18 cellular contexts compared by ENCODE assay signal in the genomic region with DNA sequence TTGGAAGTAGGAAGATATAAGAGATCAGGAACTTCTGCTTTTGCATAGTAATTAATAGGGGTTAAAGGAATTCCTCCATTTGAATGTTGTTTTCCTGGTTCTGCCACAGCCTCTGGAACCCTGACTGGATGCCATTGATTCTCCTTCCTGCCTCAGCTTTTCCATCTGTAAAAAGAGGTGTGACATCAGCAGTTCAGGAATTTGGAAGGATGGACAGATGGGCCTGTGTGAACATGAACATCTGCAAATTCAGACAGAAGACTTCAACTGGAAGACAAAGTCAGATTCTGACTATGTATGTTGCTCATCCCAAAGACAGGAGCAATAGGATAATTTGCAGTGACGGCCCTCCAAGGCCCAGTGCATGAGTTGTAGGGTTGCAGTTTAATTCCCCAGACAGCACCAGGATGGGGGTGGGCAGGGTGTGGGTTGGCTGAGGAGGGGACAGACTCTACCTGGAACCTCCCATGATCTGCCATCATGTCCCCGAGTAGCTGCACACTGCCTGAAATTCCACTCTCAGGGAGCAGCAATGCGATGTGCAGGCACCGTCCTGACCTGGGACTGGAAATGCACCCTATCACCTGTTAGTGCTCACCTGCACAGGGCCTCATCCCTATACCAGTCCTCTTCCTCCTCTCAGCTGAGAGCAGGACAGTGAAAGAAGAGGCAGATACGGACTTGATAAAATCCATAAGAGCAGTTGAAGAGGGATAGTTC.
A peak's percentile ranks its signal among the peaks of the same experiment; 100 is the strongest.
DNase-seq lines count a peak whose midpoint lies in the region; ATAC-seq, FAIRE-seq and TF ChIP-seq lines count a peak whose summit lies in the region.
"Had no signal": no experiment of that assay in that cellular context is flagged by ENCODE, and none has a peak within 500 bp of the region (broad histone marks: within the 10 kb centered on the region; RNA-seq: fewer than 3 reads in every experiment).

No MANE protein-coding gene starts in this region.

- in situ Hi-C loops in GM13977 (cut with MboI; ENCODE audit: low pct_unique_long_range_greater_than_20kb, low sequenced_read_pairs, unreplicated experiment) = no loop called here

- H3K4me1 ChIP-seq in trophoblast cell (ENCODE audit: control insufficient read depth in 1 of 2, insufficient read depth in 2 of 2, low read length in 2 of 2) = peaks cover 47% of the 10 kb centered on the region in 2 experiments
- H3K4me1 ChIP-seq in Peyer's patch = no peaks in the 10 kb centered on the region

- peak overlapping the region; percentile 12 for H3K14ac ChIP-seq in trophoblast cell (ENCODE audit: low read length)

- H3K4me3 Mint-ChIP-seq in activated naive CD8-positive, alpha-beta T cell = no peak overlapping the region
- H3K4me3 Mint-ChIP-seq in activated naive CD8-positive, alpha-beta T cell treated with anti-CD3 and anti-CD28 coated beads, Interleukin-2, amount 50 U/mL, for 24 hours = no peak overlapping the region

- H2BK12ac ChIP-seq in trophoblast cell (ENCODE audit: low read length) = peak overlapping the region; percentile 4

- WGBS in trophoblast cell (ENCODE audit: extremely low coverage, insufficient coverage, insufficient read length) = no CpG with 5 or more reads among the region's 5 CpGs

- peak overlapping the region; percentile 54 for H2BK5ac ChIP-seq in trophoblast cell (ENCODE audit: low read depth, low read length, poor library complexity)

- DNase-seq in activated naive CD8-positive, alpha-beta T cell treated with anti-CD3 and anti-CD28 coated beads, Interleukin-2, amount 50 U/mL, for 24 hours = no peak
- DNase-seq in GM13977 (ENCODE audit: low spot score) (peak; percentile 2), bronchial epithelial cell (ENCODE audit: low read depth) (peak; percentile 94), trophoblast cell (peak; percentile 90 to 96), NCI-H2171 treated with DMSO at 0.1 percent for 48 hours (lab: John Stamatoyannopoulos, UW) (no peak), GM12892 (ENCODE audit: insufficient read length) (no peak), Peyer's patch (no peak)
- DNase-seq: 8988T, KBM-7, NCI-H1092, NCI-H446 treated with DMSO at 0.1 percent for 48 hours, NCI-H774, Right ventricle myocardium superior had no signal

- H3K79me2 ChIP-seq in trophoblast cell (ENCODE audit: control insufficient read depth, insufficient read depth, low read length, poor library complexity) = peaks cover 11% of the 10 kb centered on the region

- no peak overlapping the region for H2AFZ ChIP-seq in trophoblast cell (ENCODE audit: insufficient read depth, low read length, poor library complexity)
- H2AFZ ChIP-seq: PC-9 had no signal

- H3K9me3 Mint-ChIP-seq in activated naive CD8-positive, alpha-beta T cell (ENCODE audit: low read depth) = no peaks in the 10 kb centered on the region
- peaks cover 4% of the 10 kb centered on the region for H3K9me3 Mint-ChIP-seq in activated naive CD8-positive, alpha-beta T cell treated with anti-CD3 and anti-CD28 coated beads, Interleukin-2, amount 50 U/mL, for 24 hours

- TF ChIP-seq CTCF in GM13977 (IDR thresholded peaks at IDR 0.05; ENCODE audit: extremely low read depth, insufficient read depth, missing control alignments) (no peak), bronchial epithelial cell (IDR thresholded peaks at IDR 0.05; ENCODE audit: insufficient read depth, low read length, severe bottlenecking) (no peak), Peyer's patch (IDR thresholded peaks at IDR 0.05) (no peak)

- H3K9me3 ChIP-seq in trophoblast cell (ENCODE audit: insufficient read depth, low read depth, low read length) = peaks cover 6% of the 10 kb centered on the region
- H3K9me3 ChIP-seq in Peyer's patch = no peaks in the 10 kb centered on the region
- H3K9me3 ChIP-seq: SK-N-SH had no signal

- no peak overlapping the region for H3K23ac ChIP-seq in trophoblast cell (ENCODE audit: low read length)

- peak overlapping the region; percentile 4 for H3K18ac ChIP-seq in trophoblast cell (ENCODE audit: low read length)

- no peaks in the 10 kb centered on the region for H3K36me3 Mint-ChIP-seq in activated naive CD8-positive, alpha-beta T cell
- H3K36me3 Mint-ChIP-seq in activated naive CD8-positive, alpha-beta T cell treated with anti-CD3 and anti-CD28 coated beads, Interleukin-2, amount 50 U/mL, for 24 hours (ENCODE audit: low read depth) = no peaks in the 10 kb centered on the region

- TF ChIP-seq POLR2A in GM12892 (IDR thresholded peaks at IDR 0.05; ENCODE audit: low read depth, low read length) (no peak), Peyer's patch (IDR thresholded peaks at IDR 0.05) (no peak)

- peaks cover 24% of the 10 kb centered on the region for H3K4me1 Mint-ChIP-seq in activated naive CD8-positive, alpha-beta T cell (ENCODE audit: low read depth)
- peaks cover 26% of the 10 kb centered on the region for H3K4me1 Mint-ChIP-seq in activated naive CD8-positive, alpha-beta T cell treated with anti-CD3 and anti-CD28 coated beads, Interleukin-2, amount 50 U/mL, for 24 hours

- no peak for ATAC-seq in activated naive CD8-positive, alpha-beta T cell treated with anti-CD3 and anti-CD28 coated beads, Interleukin-2, amount 50 U/mL, for 24 hours
- ATAC-seq: GM12878 had no signal

- H3K27ac Mint-ChIP-seq in activated naive CD8-positive, alpha-beta T cell = peak overlapping the region; percentile 10
- H3K27ac Mint-ChIP-seq in activated naive CD8-positive, alpha-beta T cell treated with anti-CD3 and anti-CD28 coated beads, Interleukin-2, amount 50 U/mL, for 24 hours = no peak overlapping the region

- peak overlapping the region; percentile 4 for H2AK5ac ChIP-seq in trophoblast cell (ENCODE audit: low read length)

- H4K91ac ChIP-seq in trophoblast cell (ENCODE audit: low read depth, low read length) = peak overlapping the region; percentile 96

- H4K8ac ChIP-seq in trophoblast cell (ENCODE audit: low read depth, low read length) = no peak overlapping the region

- H3K27ac ChIP-seq in trophoblast cell (ENCODE audit: low read depth, low read length) (peak overlapping the region; percentile 37), Peyer's patch (no peak overlapping the region)
- H3K27ac ChIP-seq: C4-2B, PC-9 had no signal

- no peak overlapping the region for H3K9ac ChIP-seq in trophoblast cell (ENCODE audit: low read length)
- H3K9ac ChIP-seq: SK-N-SH had no signal

- H3K27me3 ChIP-seq in bronchial epithelial cell (ENCODE audit: control insufficient read depth, insufficient read depth, low read length) (no peaks in the 10 kb centered on the region), trophoblast cell (ENCODE audit: insufficient read depth, low read length) (no peaks in the 10 kb centered on the region), Peyer's patch (no peaks in the 10 kb centered on the region)

- H3K36me3 ChIP-seq in bronchial epithelial cell (ENCODE audit: control insufficient read depth, insufficient read depth, low read length) (no peaks in the 10 kb centered on the region), trophoblast cell (ENCODE audit: control insufficient read depth in 1 of 2, insufficient read depth in 2 of 2, low read length in 2 of 2) (no peaks in the 10 kb centered on the region), Peyer's patch (no peaks in the 10 kb centered on the region)

- peak overlapping the region; percentile 9 for H2BK120ac ChIP-seq in trophoblast cell (ENCODE audit: insufficient read depth, low read length, poor library complexity)

- no peak overlapping the region for H3K4me2 ChIP-seq in trophoblast cell (ENCODE audit: low read length)
- H3K4me2 ChIP-seq: PC-9, SK-N-SH had no signal

- FAIRE-seq in bronchial epithelial cell (lab: Jason Lieb, UNC) (peak; percentile 43), GM12892 (lab: Jason Lieb, UNC) (no peak)
- FAIRE-seq: GM12878 had no signal

- H4K12ac ChIP-seq in trophoblast cell (ENCODE audit: low read depth, low read length) = no peak overlapping the region

- H3K79me1 ChIP-seq in trophoblast cell (ENCODE audit: low read length) = peaks cover 59% of the 10 kb centered on the region

- H3K4me3 ChIP-seq in bronchial epithelial cell (ENCODE audit: low read depth, low read length) (no peak overlapping the region), trophoblast cell (ENCODE audit: low read depth, low read length) (no peak overlapping the region), Peyer's patch (no peak overlapping the region)
- H3K4me3 ChIP-seq: GM12878, PC-9 had no signal

- no peaks in the 10 kb centered on the region for H3K27me3 Mint-ChIP-seq in activated naive CD8-positive, alpha-beta T cell
- no peaks in the 10 kb centered on the region for H3K27me3 Mint-ChIP-seq in activated naive CD8-positive, alpha-beta T cell treated with anti-CD3 and anti-CD28 coated beads, Interleukin-2, amount 50 U/mL, for 24 hours

- H3K4ac ChIP-seq in trophoblast cell (ENCODE audit: low read depth, low read length) = no peak overlapping the region

Comparison
In these comparisons a context has a peak if more than half of its experiments do, and no peak if none do; other contexts are left out.
1. DNase-seq: peak in GM13977 (single experiment), bronchial epithelial cell (single experiment) and trophoblast cell (2 of 2); none in activated naive CD8-positive, alpha-beta T cell treated with anti-CD3 and anti-CD28 coated beads, Interleukin-2, amount 50 U/mL, for 24 hours (single experiment), NCI-H2171 treated with DMSO at 0.1 percent for 48 hours (single experiment), GM12892 (single experiment) and Peyer's patch (0 of 3).